Comparison of ENCODE assay signal across 9 cellular contexts in the genomic region with DNA sequence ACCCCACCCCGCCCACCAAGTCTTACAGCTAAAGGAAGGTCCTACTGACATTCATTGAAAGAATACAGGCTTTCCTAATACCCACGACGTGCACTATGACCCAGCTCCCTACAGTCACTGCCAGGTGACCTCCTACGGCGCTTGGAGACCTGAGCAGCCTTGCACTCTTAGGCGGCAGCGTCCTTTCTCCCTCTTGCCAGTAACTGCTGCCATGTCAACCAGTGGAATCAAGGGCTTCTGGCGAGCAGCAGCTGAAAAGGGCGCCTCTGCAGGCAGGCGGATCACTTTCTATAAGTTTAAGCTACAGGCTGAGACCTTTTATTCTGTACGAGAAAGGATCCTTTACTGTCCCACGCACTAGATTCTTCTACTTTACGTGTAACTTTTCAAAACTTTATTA. TPM values are rescaled to one million over a fixed set of nuclear protein-coding genes. Genes with fewer than 3 reads are reported as not detected.
DNase-seq lines count a peak whose midpoint lies in the region; TF ChIP-seq lines count a peak whose summit lies in the region.
"Had no signal": no experiment of that assay in that cellular context is flagged by ENCODE, and none has a peak within 500 bp of the region (broad histone marks: within the 10 kb centered on the region; RNA-seq: fewer than 3 reads in every experiment).

No MANE protein-coding gene starts in this region.

- H3K27me3 ChIP-seq in mammary epithelial cell (ENCODE audit: insufficient read depth, low read length) (no peaks in the 10 kb centered on the region), layer of hippocampus (ENCODE audit: control insufficient read depth, insufficient read depth, low read length) (no peaks in the 10 kb centered on the region), stomach (no peaks in the 10 kb centered on the region)

- H3K4me3 ChIP-seq in mammary epithelial cell (replicated peaks in 1 of 3; ENCODE audit: insufficient read depth in 1 of 3, low read depth in 2 of 3, low read length in 3 of 3), result peak overlapping the region; percentile 51 to 85 (median 81)
- peak overlapping the region; percentile 57 to 82 (median 65) for H3K4me3 ChIP-seq in stomach

- DNase-seq in NCI-H2171 treated with DMSO at 0.1 percent for 48 hours (lab: John Stamatoyannopoulos, UW), result peak; percentile 36
- DNase-seq in NCI-H2171 (lab: John Stamatoyannopoulos, UW), result no peak
- DNase-seq in NCI-H2029 treated with DMSO at 0.1 percent for 48 hours (lab: John Stamatoyannopoulos, UW), result peak; percentile 30
- DNase-seq in mammary epithelial cell, result peak; percentile 49
- peak; percentile 30 for DNase-seq in stomach
- DNase-seq in effector CD4-positive, alpha-beta T cell, result no peak
- DNase-seq in HuH-7.5 (ENCODE audit: low spot score), result no peak

- in situ Hi-C loops in mammary epithelial cell (cut with MboI; ENCODE audit: low sequenced_read_pairs in 2 of 2), result loop anchor here in 1 of 2 donors (10.0 kb wide), 1 partner anchor 219 kb away; no protein-coding TSS in a partner anchor

- BruUV-seq in mammary epithelial cell (replicated peaks; lab: Mats Ljungman, UMichigan), result no TSS peak

- H3K79me2 ChIP-seq in mammary epithelial cell (ENCODE audit: insufficient read depth, low read length), result peaks cover 53% of the 10 kb centered on the region

- H3K4me2 ChIP-seq in mammary epithelial cell (ENCODE audit: insufficient read depth, low read depth, low read length), result peak overlapping the region; percentile 97

- dilution Hi-C loops in mammary epithelial cell (cut with HindIII; ENCODE audit: low sequenced_read_pairs), result no loop called here

- peak overlapping the region; percentile 32 for H2AFZ ChIP-seq in mammary epithelial cell (ENCODE audit: low read depth, low read length)

- H4K20me1 ChIP-seq in mammary epithelial cell (ENCODE audit: insufficient read depth, low read length), result no peaks in the 10 kb centered on the region

- no peak for TF ChIP-seq POLR2A in stomach (IDR thresholded peaks at IDR 0.05)

- intact Hi-C loops in mammary epithelial cell (cut with micrococcal nuclease) (loop anchor here (1.0 to 2.0 kb wide), 2 partner anchors 31 to 1179 kb away; no protein-coding TSS in a partner anchor), stomach (cut with DNase I; ENCODE audit: low total_unique reads) (no loop called here)

- peak; percentile 52 to 72 for TF ChIP-seq CTCF in mammary epithelial cell (conservative IDR thresholded peaks at IDR 0.05 in 1 of 2, IDR thresholded peaks at IDR 0.05 in 1 of 2; ENCODE audit: extremely low read depth in 1 of 2, insufficient read depth in 1 of 2, low read depth in 1 of 2, low read length in 2 of 2)
- TF ChIP-seq CTCF in stomach (IDR thresholded peaks at IDR 0.05), result peak in 1 of 7 experiments; percentile 30

- H3K36me3 ChIP-seq in mammary epithelial cell (ENCODE audit: insufficient read depth, low read length), result no peaks in the 10 kb centered on the region
- no peaks in the 10 kb centered on the region for H3K36me3 ChIP-seq in stomach

- peak overlapping the region; percentile 48 for H3K9ac ChIP-seq in mammary epithelial cell (ENCODE audit: insufficient read depth, low read length)

- H3K9me3 ChIP-seq in mammary epithelial cell (replicated peaks; ENCODE audit: insufficient read depth, low read length) (no peaks in the 10 kb centered on the region), stomach (no peaks in the 10 kb centered on the region)

- TF ChIP-seq EP300 in stomach (IDR thresholded peaks at IDR 0.05), result no peak

- WGBS in mammary epithelial cell (ENCODE audit: low coverage, missing lambda C conversion rate), result 3% methylated on average over 7 of the region's 13 CpGs
- WGBS in stomach, 5 donors, result 18 to 31% (median 22%) methylated on average over 13 of the region's 13 CpGs

- H3K27ac ChIP-seq in mammary epithelial cell (ENCODE audit: insufficient read depth, low read depth, low read length), result peak overlapping the region; percentile 55
- peak overlapping the region; percentile 78 for H3K27ac ChIP-seq in layer of hippocampus (ENCODE audit: low read depth, low read length)
- H3K27ac ChIP-seq in stomach, result peak overlapping the region in 4 of 5 donors; percentile 84 to 91 (median 87)
- H3K27ac ChIP-seq: C4-2B had no signal

- CTCF ChIA-PET in mammary epithelial cell (lab: Charles Lee; ENCODE audit: low non-redundant PET), result interaction anchor here (1.1 to 2.4 kb wide), 2 partner anchors 30 to 61 kb away, joined by 3 to 19 read pairs; no protein-coding TSS in a partner anchor

- H3K4me1 ChIP-seq in mammary epithelial cell (ENCODE audit: insufficient read depth, low read length), result peaks cover 52% of the 10 kb centered on the region
- peaks cover 12 to 62% (median 35%) of the 10 kb centered on the region in 4 donors for H3K4me1 ChIP-seq in stomach

RNA-seq across cellular contexts. Expression of gene KCTD12, which starts 2.0 kb away (rescaled TPM):
- total RNA-seq in mammary epithelial cell, result 10 to 100 TPM; 57.0 to 80.1 TPM
- 25.3 TPM for polyA plus RNA-seq in mammary epithelial cell
- polyA minus RNA-seq in mammary epithelial cell, result 52.3 TPM
- total RNA-seq in stomach, result 100 to 1,000 TPM in 1 of 5 donors, 10 to 100 TPM in 4; 13.3 to 115 (median 63.6) TPM
- polyA plus RNA-seq in stomach, result 10 to 100 TPM in 2 of 3 donors, 1 to 10 TPM in 1; 9.5 to 18.6 (median 18.6) TPM

Comparison
In these comparisons a context has a peak if more than half of its experiments do, and no peak if none do; other contexts are left out.
1. DNase-seq: peak in NCI-H2171 treated with DMSO at 0.1 percent for 48 hours (single experiment), NCI-H2029 treated with DMSO at 0.1 percent for 48 hours (single experiment), mammary epithelial cell (single experiment) and stomach (single experiment); none in NCI-H2171 (single experiment), effector CD4-positive, alpha-beta T cell (single experiment) and HuH-7.5 (single experiment).
2. Peak in every context shown above with its lines, with median percentiles within 50 percentile points of each other: H3K27ac ChIP-seq.